ENCODE assay signal across 9 cellular contexts in the genomic region with DNA sequence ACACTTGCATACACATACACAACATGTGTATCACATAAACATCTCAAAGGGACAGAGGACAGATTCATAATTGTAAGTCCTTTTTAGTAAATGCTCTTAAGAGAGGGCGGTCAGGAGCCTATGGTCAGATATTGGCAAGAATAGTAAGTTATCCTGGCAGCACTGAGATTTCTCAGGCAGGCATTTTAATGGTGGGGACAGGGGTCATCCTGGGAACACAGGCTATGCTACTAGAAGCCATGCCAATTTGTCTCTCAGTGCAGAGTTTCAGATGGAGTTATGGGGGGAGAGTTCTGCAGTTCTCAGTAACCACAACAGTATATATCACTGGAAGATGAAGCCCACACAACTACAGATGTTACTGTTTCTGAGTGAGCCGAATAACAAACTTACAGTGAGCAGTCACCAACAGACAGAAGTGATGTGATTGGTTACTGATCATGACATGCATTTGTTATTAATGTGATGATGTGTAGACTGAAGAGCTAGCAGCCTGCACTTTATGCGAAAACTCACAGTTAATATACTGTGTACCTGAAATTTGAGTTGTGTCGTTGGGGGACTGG. TPM values are rescaled to one million over a fixed set of nuclear protein-coding genes. Genes with fewer than 3 reads are reported as not detected.
DNase-seq lines count a peak whose midpoint lies in the region; ATAC-seq, FAIRE-seq and TF ChIP-seq lines count a peak whose summit lies in the region.
"Had no signal": no experiment of that assay in that cellular context is flagged by ENCODE, and none has a peak within 500 bp of the region (broad histone marks: within the 10 kb centered on the region; RNA-seq: fewer than 3 reads in every experiment).

No MANE protein-coding gene starts in this region.

- H3K4me3 ChIP-seq in neutrophil (ENCODE audit: low read depth in 1 of 2, low read length in 1 of 2) = no peak overlapping the region
- H3K4me3 ChIP-seq in pancreas = no peak overlapping the region

- peak overlapping the region; percentile 94 for H3K27ac Mint-ChIP-seq in activated CD8-positive, alpha-beta T cell treated with anti-CD3 and anti-CD28 coated beads for 36 hours

- TF ChIP-seq CTCF in activated CD8-positive, alpha-beta T cell treated with anti-CD3 and anti-CD28 coated beads for 36 hours (IDR thresholded peaks at IDR 0.05) = no peak
- TF ChIP-seq CTCF in neutrophil (IDR thresholded peaks at IDR 0.05) (no peak), pancreas (IDR thresholded peaks at IDR 0.05) (no peak)

- H3K27me3 ChIP-seq in neutrophil (no peaks in the 10 kb centered on the region), pancreas (no peaks in the 10 kb centered on the region)

- 78 to 83% methylated on average over 4 of the region's 4 CpGs for WGBS in pancreas, 2 donors

- H3K27ac ChIP-seq in neutrophil = peak overlapping the region; percentile 92
- H3K27ac ChIP-seq in pancreas = no peak overlapping the region
- H3K27ac ChIP-seq: PC-9 had no signal

- no peaks in the 10 kb centered on the region for H3K9me3 Mint-ChIP-seq in activated CD8-positive, alpha-beta T cell treated with anti-CD3 and anti-CD28 coated beads for 36 hours

- no peaks in the 10 kb centered on the region for H3K9me3 ChIP-seq in neutrophil
- no peaks in the 10 kb centered on the region for H3K9me3 ChIP-seq in pancreas

- no peaks in the 10 kb centered on the region for H3K27me3 Mint-ChIP-seq in activated CD8-positive, alpha-beta T cell treated with anti-CD3 and anti-CD28 coated beads for 36 hours

- H3K4me3 Mint-ChIP-seq in activated CD8-positive, alpha-beta T cell treated with anti-CD3 and anti-CD28 coated beads for 36 hours = peak overlapping the region; percentile 72

- H3K4me1 Mint-ChIP-seq in activated CD8-positive, alpha-beta T cell treated with anti-CD3 and anti-CD28 coated beads for 36 hours (ENCODE audit: low read depth) = peaks cover 42% of the 10 kb centered on the region

- peaks cover 10% of the 10 kb centered on the region for H3K36me3 Mint-ChIP-seq in activated CD8-positive, alpha-beta T cell treated with anti-CD3 and anti-CD28 coated beads for 36 hours (ENCODE audit: low read depth)

- FAIRE-seq in pancreas (lab: Jason Lieb, UNC) = no peak

- H3K4me1 ChIP-seq in neutrophil (ENCODE audit: control insufficient read depth in 1 of 2, insufficient read depth in 1 of 2, low read depth in 1 of 2, low read length in 1 of 2) (peaks cover 63 to 64% of the 10 kb centered on the region in 2 experiments), pancreas (peaks cover 0 to 8% (median 5%) of the 10 kb centered on the region in 3 donors)

- peak; percentile 33 for DNase-seq in activated CD8-positive, alpha-beta T cell treated with anti-CD3 and anti-CD28 coated beads for 36 hours
- DNase-seq in NOMO-1 treated with DMSO at 0.1 percent for 48 hours (lab: John Stamatoyannopoulos, UW; ENCODE audit: unreplicated experiment) = no peak
- no peak for DNase-seq in NCI-H146 (lab: John Stamatoyannopoulos, UW)
- DNase-seq in T-helper 9 cell = no peak
- no peak for DNase-seq in pancreas

- H3K36me3 ChIP-seq in neutrophil = peaks cover 3% of the 10 kb centered on the region
- H3K36me3 ChIP-seq in pancreas = no peaks in the 10 kb centered on the region

- CTCF ChIA-PET in activated CD8-positive, alpha-beta T cell treated with anti-CD3 and anti-CD28 coated beads for 36 hours (lab: Charles Lee) = interaction anchor here (1.0 to 1.5 kb wide), 2 partner anchors 11 to 17 kb away, joined by 3 to 5 read pairs; partner anchors contain the start of gene ZNF487

- ATAC-seq in GM18861 (IDR thresholded peaks at IDR 0.05; ENCODE audit: unreplicated experiment) = peak; percentile 27
- peak; percentile 16 for ATAC-seq in HG02798 (IDR thresholded peaks at IDR 0.05; ENCODE audit: poor library complexity, unreplicated experiment)
- peak; percentile 41 for ATAC-seq in activated CD8-positive, alpha-beta T cell treated with anti-CD3 and anti-CD28 coated beads for 36 hours
- no peak for ATAC-seq in pancreas

- POLR2A ChIA-PET in activated CD8-positive, alpha-beta T cell treated with anti-CD3 and anti-CD28 coated beads for 36 hours (lab: Charles Lee) = interaction anchor here (0.6 to 1.8 kb wide), 3 partner anchors 10 to 316 kb away, joined by 3 to 10 read pairs (median 3); partner anchors contain the start of gene CSGALNACT2

- intact Hi-C loops in activated CD8-positive, alpha-beta T cell treated with anti-CD3 and anti-CD28 coated beads for 36 hours (cut with micrococcal nuclease) = loop anchor here (1.0 kb wide), 1 partner anchor 32 kb away; no protein-coding TSS in a partner anchor
- intact Hi-C loops in pancreas (cut with DNase I) = no loop called here

RNA-seq across cellular contexts. Expression of gene ZNF487, which starts 16.4 kb away (rescaled TPM):
- total RNA-seq in activated CD8-positive, alpha-beta T cell treated with anti-CD3 and anti-CD28 coated beads for 36 hours = 1 to 10 TPM; 1.4 to 1.9 TPM
- total RNA-seq in pancreas = 1 to 10 TPM in 5 of 6 donors, under 1 TPM in 1; 0.85 to 3.0 (median 1.7) TPM
- 1 to 10 TPM; 2.2 to 5.0 TPM for polyA plus RNA-seq in pancreas

RNA-seq across cellular contexts. Expression of gene HNRNPF, which starts 44.4 kb away (rescaled TPM):
- total RNA-seq in activated CD8-positive, alpha-beta T cell treated with anti-CD3 and anti-CD28 coated beads for 36 hours = 100 to 1,000 TPM; 442 to 445 TPM
- 100 to 1,000 TPM in 1 of 6 donors, 10 to 100 TPM in 5; 51.9 to 103 (median 84.5) TPM for total RNA-seq in pancreas
- 10 to 100 TPM; 26.5 to 56.8 TPM for polyA plus RNA-seq in pancreas

Comparison
In these comparisons a context has a peak if more than half of its experiments do, and no peak if none do; other contexts are left out.
1. ATAC-seq: peak in GM18861 (single experiment), HG02798 (single experiment) and activated CD8-positive, alpha-beta T cell treated with anti-CD3 and anti-CD28 coated beads for 36 hours (single experiment); none in pancreas (0 of 4).
2. RNA of gene HNRNPF, which starts 44.4 kb away (total RNA-seq): 442 to 445 TPM in activated CD8-positive, alpha-beta T cell treated with anti-CD3 and anti-CD28 coated beads for 36 hours; 51.9 to 103 TPM in pancreas; every median in the first group is over 4 times any median in the second.